Comparison of ENCODE assay signal across 1 cellular context in the genomic region with DNA sequence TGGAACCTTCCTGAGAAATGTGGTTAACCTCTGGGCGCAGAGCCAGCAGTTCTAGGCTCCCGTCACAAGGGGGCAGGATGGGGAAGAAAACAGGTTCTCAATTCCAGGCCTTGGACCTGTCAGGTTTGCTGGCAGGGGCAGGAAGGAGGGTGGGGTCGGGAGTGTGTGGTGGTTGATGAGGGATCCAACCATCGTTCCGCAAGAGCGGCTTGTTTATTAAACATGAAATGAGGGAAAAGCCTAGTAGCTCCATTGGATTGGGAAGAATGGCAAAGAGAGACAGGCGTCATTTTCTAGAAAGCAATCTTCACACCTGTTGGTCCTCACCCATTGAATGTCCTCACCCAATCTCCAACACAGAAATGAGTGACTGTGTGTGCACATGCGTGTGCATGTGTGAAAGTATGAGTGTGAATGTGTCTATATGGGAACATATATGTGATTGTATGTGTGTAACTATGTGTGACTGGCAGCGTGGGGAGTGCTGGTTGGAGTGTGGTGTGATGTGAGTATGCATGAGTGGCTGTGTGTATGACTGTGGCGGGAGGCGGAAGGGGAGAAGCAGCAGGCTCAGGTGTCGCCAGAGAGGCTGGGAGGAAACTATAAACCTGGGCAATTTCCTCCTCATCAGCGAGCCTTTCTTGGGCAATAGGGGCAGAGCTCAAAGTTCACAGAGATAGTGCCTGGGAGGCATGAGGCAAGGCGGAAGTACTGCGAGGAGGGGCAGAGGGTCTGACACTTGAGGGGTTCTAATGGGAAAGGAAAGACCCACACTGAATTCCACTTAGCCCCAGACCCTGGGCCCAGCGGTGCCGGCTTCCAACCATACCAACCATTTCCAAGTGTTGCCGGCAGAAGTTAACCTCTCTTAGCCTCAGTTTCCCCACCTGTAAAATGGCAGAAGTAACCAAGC.
TF ChIP-seq lines count a peak whose summit lies in the region.

No MANE protein-coding gene starts in this region.

TF ChIP-seq in HepG2, 621 proteins besides CTCF, POLR2A, EP300 and RAD21 (continued from another document and continues in another):
- TF ChIP-seq, protein P1, sequence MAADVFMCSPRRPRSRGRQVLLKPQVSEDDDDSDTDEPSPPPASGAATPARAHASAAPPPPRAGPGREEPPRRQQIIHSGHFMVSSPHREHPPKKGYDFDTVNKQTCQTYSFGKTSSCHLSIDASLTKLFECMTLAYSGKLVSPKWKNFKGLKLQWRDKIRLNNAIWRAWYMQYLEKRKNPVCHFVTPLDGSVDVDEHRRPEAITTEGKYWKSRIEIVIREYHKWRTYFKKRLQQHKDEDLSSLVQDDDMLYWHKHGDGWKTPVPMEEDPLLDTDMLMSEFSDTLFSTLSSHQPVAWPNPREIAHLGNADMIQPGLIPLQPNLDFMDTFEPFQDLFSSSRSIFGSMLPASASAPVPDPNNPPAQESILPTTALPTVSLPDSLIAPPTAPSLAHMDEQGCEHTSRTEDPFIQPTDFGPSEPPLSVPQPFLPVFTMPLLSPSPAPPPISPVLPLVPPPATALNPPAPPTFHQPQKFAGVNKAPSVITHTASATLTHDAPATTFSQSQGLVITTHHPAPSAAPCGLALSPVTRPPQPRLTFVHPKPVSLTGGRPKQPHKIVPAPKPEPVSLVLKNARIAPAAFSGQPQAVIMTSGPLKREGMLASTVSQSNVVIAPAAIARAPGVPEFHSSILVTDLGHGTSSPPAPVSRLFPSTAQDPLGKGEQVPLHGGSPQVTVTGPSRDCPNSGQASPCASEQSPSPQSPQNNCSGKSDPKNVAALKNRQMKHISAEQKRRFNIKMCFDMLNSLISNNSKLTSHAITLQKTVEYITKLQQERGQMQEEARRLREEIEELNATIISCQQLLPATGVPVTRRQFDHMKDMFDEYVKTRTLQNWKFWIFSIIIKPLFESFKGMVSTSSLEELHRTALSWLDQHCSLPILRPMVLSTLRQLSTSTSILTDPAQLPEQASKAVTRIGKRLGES (CRISPR knock-in tag; IDR thresholded peaks at IDR 0.05; ENCODE audit: borderline replicate concordance), result no peak
- TF ChIP-seq ERF (CRISPR knock-in tag; IDR thresholded peaks at IDR 0.05) (peak; percentile 60; the same call in 1 of the 2 replicates), ZFP36L1 (CRISPR knock-in tag; IDR thresholded peaks at IDR 0.05) (no peak), ZNF652 (CRISPR knock-in tag; IDR thresholded peaks at IDR 0.05; ENCODE audit: borderline replicate concordance, low read depth) (peak; percentile 1; the same call in 1 of the 2 replicates), YEATS2 (CRISPR knock-in tag; IDR thresholded peaks at IDR 0.05; ENCODE audit: borderline replicate concordance) (peak; percentile 31; the same call in 1 of the 2 replicates), NAIF1 (CRISPR knock-in tag; IDR thresholded peaks at IDR 0.05; ENCODE audit: borderline replicate concordance) (no peak), JUNB (CRISPR knock-in tag; IDR thresholded peaks at IDR 0.05; ENCODE audit: borderline replicate concordance) (no peak; the same call in 1 of the 2 replicates), SMC3 (IDR thresholded peaks at IDR 0.05; ENCODE audit: low read length) (peak; percentile 99), HNF4A (CRISPR knock-in tag; IDR thresholded peaks at IDR 0.05) (peak; percentile 82), JARID2 (CRISPR knock-in tag; IDR thresholded peaks at IDR 0.05; ENCODE audit: insufficient replicate concordance) (peak; percentile 87), IKZF4 (CRISPR knock-in tag; IDR thresholded peaks at IDR 0.05; ENCODE audit: borderline replicate concordance, low read depth, not compliant biosample characterization) (no peak), KLF11 (CRISPR knock-in tag; IDR thresholded peaks at IDR 0.05) (no peak), CBX2 (IDR thresholded peaks at IDR 0.05; ENCODE audit: low read depth, low read length) (no peak), CBX2 (CRISPR knock-in tag; IDR thresholded peaks at IDR 0.05; ENCODE audit: low read depth) (no peak), MTA1 (CRISPR knock-in tag; IDR thresholded peaks at IDR 0.05; ENCODE audit: borderline replicate concordance) (peak; percentile 51; the same call in 1 of the 2 replicates), ZNF614 (CRISPR knock-in tag; IDR thresholded peaks at IDR 0.05; ENCODE audit: borderline replicate concordance) (no peak), ZNF746 (CRISPR knock-in tag; IDR thresholded peaks at IDR 0.05) (no peak), CENPX (CRISPR knock-in tag; IDR thresholded peaks at IDR 0.05) (no peak), ZNF317 (CRISPR knock-in tag; IDR thresholded peaks at IDR 0.05) (no peak), SCMH1 (CRISPR knock-in tag; IDR thresholded peaks at IDR 0.05; ENCODE audit: borderline replicate concordance) (no peak), MAZ (IDR thresholded peaks at IDR 0.05; ENCODE audit: borderline replicate concordance, low read depth, low read length) (no peak), MAZ (CRISPR knock-in tag; IDR thresholded peaks at IDR 0.05; ENCODE audit: low read depth) (no peak), RORA (CRISPR knock-in tag; IDR thresholded peaks at IDR 0.05) (no peak), ZNF792 (CRISPR knock-in tag; IDR thresholded peaks at IDR 0.05) (0 out of 2 replicates have a peak, but pooled peaks have one; percentile 39), LCORL (IDR thresholded peaks at IDR 0.05) (no peak), LCORL (CRISPR knock-in tag; IDR thresholded peaks at IDR 0.05) (no peak)
- TF ChIP-seq, protein P2, sequence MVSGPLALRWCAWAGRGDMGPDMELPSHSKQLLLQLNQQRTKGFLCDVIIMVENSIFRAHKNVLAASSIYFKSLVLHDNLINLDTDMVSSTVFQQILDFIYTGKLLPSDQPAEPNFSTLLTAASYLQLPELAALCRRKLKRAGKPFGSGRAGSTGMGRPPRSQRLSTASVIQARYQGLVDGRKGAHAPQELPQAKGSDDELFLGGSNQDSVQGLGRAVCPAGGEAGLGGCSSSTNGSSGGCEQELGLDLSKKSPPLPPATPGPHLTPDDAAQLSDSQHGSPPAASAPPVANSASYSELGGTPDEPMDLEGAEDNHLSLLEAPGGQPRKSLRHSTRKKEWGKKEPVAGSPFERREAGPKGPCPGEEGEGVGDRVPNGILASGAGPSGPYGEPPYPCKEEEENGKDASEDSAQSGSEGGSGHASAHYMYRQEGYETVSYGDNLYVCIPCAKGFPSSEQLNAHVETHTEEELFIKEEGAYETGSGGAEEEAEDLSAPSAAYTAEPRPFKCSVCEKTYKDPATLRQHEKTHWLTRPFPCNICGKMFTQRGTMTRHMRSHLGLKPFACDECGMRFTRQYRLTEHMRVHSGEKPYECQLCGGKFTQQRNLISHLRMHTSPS (CRISPR knock-in tag; IDR thresholded peaks at IDR 0.05; ENCODE audit: low read depth), result no peak
- TF ChIP-seq, protein P3, sequence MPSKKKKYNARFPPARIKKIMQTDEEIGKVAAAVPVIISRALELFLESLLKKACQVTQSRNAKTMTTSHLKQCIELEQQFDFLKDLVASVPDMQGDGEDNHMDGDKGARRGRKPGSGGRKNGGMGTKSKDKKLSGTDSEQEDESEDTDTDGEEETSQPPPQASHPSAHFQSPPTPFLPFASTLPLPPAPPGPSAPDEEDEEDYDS (CRISPR knock-in tag; IDR thresholded peaks at IDR 0.05), result no peak
- TF ChIP-seq, protein P4, sequence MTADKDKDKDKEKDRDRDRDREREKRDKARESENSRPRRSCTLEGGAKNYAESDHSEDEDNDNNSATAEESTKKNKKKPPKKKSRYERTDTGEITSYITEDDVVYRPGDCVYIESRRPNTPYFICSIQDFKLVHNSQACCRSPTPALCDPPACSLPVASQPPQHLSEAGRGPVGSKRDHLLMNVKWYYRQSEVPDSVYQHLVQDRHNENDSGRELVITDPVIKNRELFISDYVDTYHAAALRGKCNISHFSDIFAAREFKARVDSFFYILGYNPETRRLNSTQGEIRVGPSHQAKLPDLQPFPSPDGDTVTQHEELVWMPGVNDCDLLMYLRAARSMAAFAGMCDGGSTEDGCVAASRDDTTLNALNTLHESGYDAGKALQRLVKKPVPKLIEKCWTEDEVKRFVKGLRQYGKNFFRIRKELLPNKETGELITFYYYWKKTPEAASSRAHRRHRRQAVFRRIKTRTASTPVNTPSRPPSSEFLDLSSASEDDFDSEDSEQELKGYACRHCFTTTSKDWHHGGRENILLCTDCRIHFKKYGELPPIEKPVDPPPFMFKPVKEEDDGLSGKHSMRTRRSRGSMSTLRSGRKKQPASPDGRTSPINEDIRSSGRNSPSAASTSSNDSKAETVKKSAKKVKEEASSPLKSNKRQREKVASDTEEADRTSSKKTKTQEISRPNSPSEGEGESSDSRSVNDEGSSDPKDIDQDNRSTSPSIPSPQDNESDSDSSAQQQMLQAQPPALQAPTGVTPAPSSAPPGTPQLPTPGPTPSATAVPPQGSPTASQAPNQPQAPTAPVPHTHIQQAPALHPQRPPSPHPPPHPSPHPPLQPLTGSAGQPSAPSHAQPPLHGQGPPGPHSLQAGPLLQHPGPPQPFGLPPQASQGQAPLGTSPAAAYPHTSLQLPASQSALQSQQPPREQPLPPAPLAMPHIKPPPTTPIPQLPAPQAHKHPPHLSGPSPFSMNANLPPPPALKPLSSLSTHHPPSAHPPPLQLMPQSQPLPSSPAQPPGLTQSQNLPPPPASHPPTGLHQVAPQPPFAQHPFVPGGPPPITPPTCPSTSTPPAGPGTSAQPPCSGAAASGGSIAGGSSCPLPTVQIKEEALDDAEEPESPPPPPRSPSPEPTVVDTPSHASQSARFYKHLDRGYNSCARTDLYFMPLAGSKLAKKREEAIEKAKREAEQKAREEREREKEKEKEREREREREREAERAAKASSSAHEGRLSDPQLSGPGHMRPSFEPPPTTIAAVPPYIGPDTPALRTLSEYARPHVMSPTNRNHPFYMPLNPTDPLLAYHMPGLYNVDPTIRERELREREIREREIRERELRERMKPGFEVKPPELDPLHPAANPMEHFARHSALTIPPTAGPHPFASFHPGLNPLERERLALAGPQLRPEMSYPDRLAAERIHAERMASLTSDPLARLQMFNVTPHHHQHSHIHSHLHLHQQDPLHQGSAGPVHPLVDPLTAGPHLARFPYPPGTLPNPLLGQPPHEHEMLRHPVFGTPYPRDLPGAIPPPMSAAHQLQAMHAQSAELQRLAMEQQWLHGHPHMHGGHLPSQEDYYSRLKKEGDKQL (CRISPR knock-in tag; IDR thresholded peaks at IDR 0.05; ENCODE audit: low read depth), result no peak
- TF ChIP-seq, protein P5, sequence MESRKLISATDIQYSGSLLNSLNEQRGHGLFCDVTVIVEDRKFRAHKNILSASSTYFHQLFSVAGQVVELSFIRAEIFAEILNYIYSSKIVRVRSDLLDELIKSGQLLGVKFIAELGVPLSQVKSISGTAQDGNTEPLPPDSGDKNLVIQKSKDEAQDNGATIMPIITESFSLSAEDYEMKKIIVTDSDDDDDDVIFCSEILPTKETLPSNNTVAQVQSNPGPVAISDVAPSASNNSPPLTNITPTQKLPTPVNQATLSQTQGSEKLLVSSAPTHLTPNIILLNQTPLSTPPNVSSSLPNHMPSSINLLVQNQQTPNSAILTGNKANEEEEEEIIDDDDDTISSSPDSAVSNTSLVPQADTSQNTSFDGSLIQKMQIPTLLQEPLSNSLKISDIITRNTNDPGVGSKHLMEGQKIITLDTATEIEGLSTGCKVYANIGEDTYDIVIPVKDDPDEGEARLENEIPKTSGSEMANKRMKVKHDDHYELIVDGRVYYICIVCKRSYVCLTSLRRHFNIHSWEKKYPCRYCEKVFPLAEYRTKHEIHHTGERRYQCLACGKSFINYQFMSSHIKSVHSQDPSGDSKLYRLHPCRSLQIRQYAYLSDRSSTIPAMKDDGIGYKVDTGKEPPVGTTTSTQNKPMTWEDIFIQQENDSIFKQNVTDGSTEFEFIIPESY (CRISPR knock-in tag; IDR thresholded peaks at IDR 0.05), result peak; percentile 42; the same call in 1 of the 2 replicates
- TF ChIP-seq, protein P6, sequence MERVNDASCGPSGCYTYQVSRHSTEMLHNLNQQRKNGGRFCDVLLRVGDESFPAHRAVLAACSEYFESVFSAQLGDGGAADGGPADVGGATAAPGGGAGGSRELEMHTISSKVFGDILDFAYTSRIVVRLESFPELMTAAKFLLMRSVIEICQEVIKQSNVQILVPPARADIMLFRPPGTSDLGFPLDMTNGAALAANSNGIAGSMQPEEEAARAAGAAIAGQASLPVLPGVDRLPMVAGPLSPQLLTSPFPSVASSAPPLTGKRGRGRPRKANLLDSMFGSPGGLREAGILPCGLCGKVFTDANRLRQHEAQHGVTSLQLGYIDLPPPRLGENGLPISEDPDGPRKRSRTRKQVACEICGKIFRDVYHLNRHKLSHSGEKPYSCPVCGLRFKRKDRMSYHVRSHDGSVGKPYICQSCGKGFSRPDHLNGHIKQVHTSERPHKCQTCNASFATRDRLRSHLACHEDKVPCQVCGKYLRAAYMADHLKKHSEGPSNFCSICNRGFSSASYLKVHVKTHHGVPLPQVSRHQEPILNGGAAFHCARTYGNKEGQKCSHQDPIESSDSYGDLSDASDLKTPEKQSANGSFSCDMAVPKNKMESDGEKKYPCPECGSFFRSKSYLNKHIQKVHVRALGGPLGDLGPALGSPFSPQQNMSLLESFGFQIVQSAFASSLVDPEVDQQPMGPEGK (CRISPR knock-in tag; IDR thresholded peaks at IDR 0.05), result peak; percentile 37; the same call in 1 of the 2 replicates
- TF ChIP-seq, protein P7, sequence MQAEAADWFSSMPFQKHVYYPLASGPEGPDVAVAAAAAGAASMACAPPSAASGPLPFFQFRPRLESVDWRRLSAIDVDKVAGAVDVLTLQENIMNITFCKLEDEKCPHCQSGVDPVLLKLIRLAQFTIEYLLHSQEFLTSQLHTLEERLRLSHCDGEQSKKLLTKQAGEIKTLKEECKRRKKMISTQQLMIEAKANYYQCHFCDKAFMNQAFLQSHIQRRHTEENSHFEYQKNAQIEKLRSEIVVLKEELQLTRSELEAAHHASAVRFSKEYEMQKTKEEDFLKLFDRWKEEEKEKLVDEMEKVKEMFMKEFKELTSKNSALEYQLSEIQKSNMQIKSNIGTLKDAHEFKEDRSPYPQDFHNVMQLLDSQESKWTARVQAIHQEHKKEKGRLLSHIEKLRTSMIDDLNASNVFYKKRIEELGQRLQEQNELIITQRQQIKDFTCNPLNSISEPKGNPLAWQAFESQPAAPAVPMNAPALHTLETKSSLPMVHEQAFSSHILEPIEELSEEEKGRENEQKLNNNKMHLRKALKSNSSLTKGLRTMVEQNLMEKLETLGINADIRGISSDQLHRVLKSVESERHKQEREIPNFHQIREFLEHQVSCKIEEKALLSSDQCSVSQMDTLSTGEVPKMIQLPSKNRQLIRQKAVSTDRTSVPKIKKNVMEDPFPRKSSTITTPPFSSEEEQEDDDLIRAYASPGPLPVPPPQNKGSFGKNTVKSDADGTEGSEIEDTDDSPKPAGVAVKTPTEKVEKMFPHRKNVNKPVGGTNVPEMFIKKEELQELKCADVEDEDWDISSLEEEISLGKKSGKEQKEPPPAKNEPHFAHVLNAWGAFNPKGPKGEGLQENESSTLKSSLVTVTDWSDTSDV (CRISPR knock-in tag; IDR thresholded peaks at IDR 0.05), result 0 out of 2 replicates have a peak, but pooled peaks have one; percentile 45
- TF ChIP-seq, protein P8, sequence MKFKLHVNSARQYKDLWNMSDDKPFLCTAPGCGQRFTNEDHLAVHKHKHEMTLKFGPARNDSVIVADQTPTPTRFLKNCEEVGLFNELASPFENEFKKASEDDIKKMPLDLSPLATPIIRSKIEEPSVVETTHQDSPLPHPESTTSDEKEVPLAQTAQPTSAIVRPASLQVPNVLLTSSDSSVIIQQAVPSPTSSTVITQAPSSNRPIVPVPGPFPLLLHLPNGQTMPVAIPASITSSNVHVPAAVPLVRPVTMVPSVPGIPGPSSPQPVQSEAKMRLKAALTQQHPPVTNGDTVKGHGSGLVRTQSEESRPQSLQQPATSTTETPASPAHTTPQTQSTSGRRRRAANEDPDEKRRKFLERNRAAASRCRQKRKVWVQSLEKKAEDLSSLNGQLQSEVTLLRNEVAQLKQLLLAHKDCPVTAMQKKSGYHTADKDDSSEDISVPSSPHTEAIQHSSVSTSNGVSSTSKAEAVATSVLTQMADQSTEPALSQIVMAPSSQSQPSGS (CRISPR knock-in tag; IDR thresholded peaks at IDR 0.05), result 0 out of 2 replicates have a peak, but pooled peaks have one; percentile 53
